Comparison of ENCODE assay signal across 8 cellular contexts in the genomic region with DNA sequence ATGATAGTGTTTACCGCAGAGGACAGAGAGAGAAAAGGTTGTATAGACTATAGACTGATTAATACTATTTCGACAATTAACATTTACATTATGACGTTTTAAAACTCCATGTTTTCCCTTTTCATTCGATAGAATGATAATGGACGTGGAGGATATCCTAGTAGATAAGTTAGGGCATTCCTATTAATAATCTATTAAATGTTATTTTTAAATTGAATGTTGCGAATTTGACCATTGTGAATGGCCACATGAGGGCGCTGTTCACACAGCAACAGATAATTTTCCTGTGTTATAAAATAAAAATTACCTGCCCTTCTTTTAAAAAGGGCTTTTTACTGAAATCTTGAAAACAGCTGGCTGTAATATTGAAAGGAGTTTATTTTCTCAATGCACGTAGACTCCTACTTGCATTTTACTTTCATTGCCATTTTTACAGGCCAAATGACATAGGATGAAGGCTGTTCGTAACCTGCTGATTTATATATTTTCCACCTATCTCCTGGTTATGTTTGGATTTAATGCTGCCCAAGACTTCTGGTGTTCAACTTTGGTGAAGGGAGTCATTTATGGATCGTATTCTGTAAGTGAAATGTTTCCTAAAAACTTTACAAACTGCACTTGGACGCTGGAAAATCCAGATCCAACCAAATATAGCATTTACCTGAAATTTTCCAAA. TPM values are rescaled to one million over a fixed set of nuclear protein-coding genes. Genes with fewer than 3 reads are reported as not detected.
DNase-seq lines count a peak whose midpoint lies in the region; ATAC-seq and TF ChIP-seq lines count a peak whose summit lies in the region.

No MANE protein-coding gene starts in this region.

- H3K4me3 ChIP-seq in mammary epithelial cell (replicated peaks in 1 of 3; ENCODE audit: insufficient read depth in 1 of 3, low read depth in 2 of 3, low read length in 3 of 3) (no peak overlapping the region), liver (ENCODE audit: low read depth in 1 of 3, low read length in 3 of 3) (no peak overlapping the region)

- no peaks in the 10 kb centered on the region for H3K4me1 ChIP-seq in mammary epithelial cell (ENCODE audit: insufficient read depth, low read length)
- H3K4me1 ChIP-seq in liver (ENCODE audit: control insufficient read depth in 4 of 4, insufficient read depth in 4 of 4, low read length in 3 of 4), result peaks cover 4 to 30% (median 23%) of the 10 kb centered on the region in 4 donors

- H3K9me3 ChIP-seq in mammary epithelial cell (replicated peaks; ENCODE audit: insufficient read depth, low read length) (no peaks in the 10 kb centered on the region), liver (ENCODE audit: control insufficient read depth in 4 of 4, low read length in 3 of 4) (no peaks in the 10 kb centered on the region)

- DNase-seq in activated naive CD4-positive, alpha-beta T cell treated with anti-CD3 and anti-CD28 coated beads, Interleukin-2, amount 10 ng/mL, durations not matched to agents 7 days and 5 days, result peak; percentile 33
- no peak for DNase-seq in activated naive CD4-positive, alpha-beta T cell treated with Interleukin-2 at 50 U/mL for 16 hours
- DNase-seq in NCI-H2196 (lab: John Stamatoyannopoulos, UW; ENCODE audit: unreplicated experiment), result peak; percentile 33
- DNase-seq in mammary epithelial cell, result no peak
- no peak for DNase-seq in GDM1 (lab: John Stamatoyannopoulos, UW)
- no peak for DNase-seq in activated T-cell treated with anti-CD3 and anti-CD28 coated beads, Interleukin-2, amount 50 U/mL, for 1 hour

- no peaks in the 10 kb centered on the region for H3K36me3 ChIP-seq in mammary epithelial cell (ENCODE audit: insufficient read depth, low read length)
- H3K36me3 ChIP-seq in liver (ENCODE audit: control insufficient read depth in 4 of 4, insufficient read depth in 3 of 4, low read depth in 1 of 4, low read length in 3 of 4), result no peaks in the 10 kb centered on the region

- CTCF ChIA-PET in activated naive CD4-positive, alpha-beta T cell treated with anti-CD3 and anti-CD28 coated beads, Interleukin-2, amount 10 ng/mL, durations not matched to agents 7 days and 5 days (lab: Charles Lee), result interaction anchor here (0.7 to 1.3 kb wide), 8 partner anchors 66 to 1034 kb away, joined by 3 to 4 read pairs (median 3); no protein-coding TSS in a partner anchor
- CTCF ChIA-PET in mammary epithelial cell (lab: Charles Lee; ENCODE audit: low non-redundant PET), result no interaction called here

- no TSS peak for BruUV-seq in mammary epithelial cell (replicated peaks; lab: Mats Ljungman, UMichigan)

- H3K27ac Mint-ChIP-seq in activated naive CD4-positive, alpha-beta T cell treated with anti-CD3 and anti-CD28 coated beads, Interleukin-2, amount 10 ng/mL, durations not matched to agents 7 days and 5 days, result no peak overlapping the region

- peaks cover 50% of the 10 kb centered on the region for H3K27me3 Mint-ChIP-seq in activated naive CD4-positive, alpha-beta T cell treated with anti-CD3 and anti-CD28 coated beads, Interleukin-2, amount 10 ng/mL, durations not matched to agents 7 days and 5 days

- in situ Hi-C loops in mammary epithelial cell (cut with MboI; ENCODE audit: low sequenced_read_pairs in 2 of 2), result loop anchor here in 1 of 2 donors (25.0 kb wide), 1 partner anchor 1474 kb away; no protein-coding TSS in a partner anchor

- WGBS in mammary epithelial cell (ENCODE audit: low coverage, missing lambda C conversion rate), result 26% methylated on average over 11 of the region's 11 CpGs
- whole genome bisulfite sequencing in liver, result 25% methylated on average over 11 of the region's 11 CpGs

- no peaks in the 10 kb centered on the region for H3K36me3 Mint-ChIP-seq in activated naive CD4-positive, alpha-beta T cell treated with anti-CD3 and anti-CD28 coated beads, Interleukin-2, amount 10 ng/mL, durations not matched to agents 7 days and 5 days

- TF ChIP-seq CTCF in mammary epithelial cell (conservative IDR thresholded peaks at IDR 0.05 in 1 of 2, IDR thresholded peaks at IDR 0.05 in 1 of 2; ENCODE audit: extremely low read depth in 1 of 2, insufficient read depth in 1 of 2, low read depth in 1 of 2, low read length in 2 of 2) (peak; percentile 62 to 69), liver (IDR thresholded peaks at IDR 0.05; ENCODE audit: low read depth, low read length, missing input control) (peak; percentile 74)

- peaks cover 13% of the 10 kb centered on the region for H3K27me3 ChIP-seq in mammary epithelial cell (ENCODE audit: insufficient read depth, low read length)
- H3K27me3 ChIP-seq in liver (ENCODE audit: control insufficient read depth in 4 of 4, insufficient read depth in 4 of 4, low read length in 3 of 4), result peaks cover 0 to 23% (median 3%) of the 10 kb centered on the region in 4 donors

- H3K4me2 ChIP-seq in mammary epithelial cell (ENCODE audit: insufficient read depth, low read depth, low read length), result no peak overlapping the region

- intact Hi-C loops in mammary epithelial cell (cut with micrococcal nuclease), result loop anchor here (1.0 to 2.0 kb wide), 2 partner anchors 140 to 1470 kb away; no protein-coding TSS in a partner anchor

- no peak for ATAC-seq in HG02759 (IDR thresholded peaks at IDR 0.05; ENCODE audit: unreplicated experiment)

- no peak overlapping the region for H2AFZ ChIP-seq in mammary epithelial cell (ENCODE audit: low read depth, low read length)

- no peaks in the 10 kb centered on the region for H3K79me2 ChIP-seq in mammary epithelial cell (ENCODE audit: insufficient read depth, low read length)

- dilution Hi-C loops in mammary epithelial cell (cut with HindIII; ENCODE audit: low sequenced_read_pairs), result no loop called here

- H3K27ac ChIP-seq in mammary epithelial cell (ENCODE audit: insufficient read depth, low read depth, low read length) (no peak overlapping the region), liver (ENCODE audit: low read depth in 1 of 2, low read length in 2 of 2) (no peak overlapping the region)

- no peak overlapping the region for H3K4me3 Mint-ChIP-seq in activated naive CD4-positive, alpha-beta T cell treated with anti-CD3 and anti-CD28 coated beads, Interleukin-2, amount 10 ng/mL, durations not matched to agents 7 days and 5 days

- H3K9me3 Mint-ChIP-seq in activated naive CD4-positive, alpha-beta T cell treated with anti-CD3 and anti-CD28 coated beads, Interleukin-2, amount 10 ng/mL, durations not matched to agents 7 days and 5 days, result no peaks in the 10 kb centered on the region

- H3K4me1 Mint-ChIP-seq in activated naive CD4-positive, alpha-beta T cell treated with anti-CD3 and anti-CD28 coated beads, Interleukin-2, amount 10 ng/mL, durations not matched to agents 7 days and 5 days, result peaks cover 20% of the 10 kb centered on the region

- peak; percentile 88 to 91 for TF ChIP-seq RAD21 in liver (IDR thresholded peaks at IDR 0.05)

- no peaks in the 10 kb centered on the region for H4K20me1 ChIP-seq in mammary epithelial cell (ENCODE audit: insufficient read depth, low read length)

- H3K9ac ChIP-seq in mammary epithelial cell (ENCODE audit: insufficient read depth, low read length) (no peak overlapping the region), liver (ENCODE audit: low read depth in 1 of 2, low read length in 2 of 2) (no peak overlapping the region)

TF ChIP-seq in liver, 16 proteins besides CTCF, POLR2A, EP300 and RAD21:
- TF ChIP-seq SP1 (IDR thresholded peaks at IDR 0.05) (no peak), EGR1 (IDR thresholded peaks at IDR 0.05; ENCODE audit: low read depth in 2 of 2) (no peak), TAF1 (conservative IDR thresholded peaks at IDR 0.05) (no peak), JUND (IDR thresholded peaks at IDR 0.05) (no peak)

RNA-seq across cellular contexts. Expression of a gene that starts 3.3 kb away (rescaled TPM):
- total RNA-seq in mammary epithelial cell (not detected), liver (1 to 10 TPM in 1 of 2 donors, under 1 TPM in 1; 0.75 to 2.3 TPM)
- polyA plus RNA-seq in mammary epithelial cell (not detected), liver (under 1 TPM; 0.21 TPM)
- polyA minus RNA-seq in mammary epithelial cell, result not detected

Comparison
In these comparisons a context has a peak if more than half of its experiments do, and no peak if none do; other contexts are left out.
1. DNase-seq: peak in activated naive CD4-positive, alpha-beta T cell treated with anti-CD3 and anti-CD28 coated beads, Interleukin-2, amount 10 ng/mL, durations not matched to agents 7 days and 5 days (single experiment) and NCI-H2196 (single experiment); none in activated naive CD4-positive, alpha-beta T cell treated with Interleukin-2 at 50 U/mL for 16 hours (single experiment), mammary epithelial cell (single experiment), GDM1 (single experiment) and activated T-cell treated with anti-CD3 and anti-CD28 coated beads, Interleukin-2, amount 50 U/mL, for 1 hour (single experiment).